ENCODE assay signal across 27 cellular contexts in the genomic region with DNA sequence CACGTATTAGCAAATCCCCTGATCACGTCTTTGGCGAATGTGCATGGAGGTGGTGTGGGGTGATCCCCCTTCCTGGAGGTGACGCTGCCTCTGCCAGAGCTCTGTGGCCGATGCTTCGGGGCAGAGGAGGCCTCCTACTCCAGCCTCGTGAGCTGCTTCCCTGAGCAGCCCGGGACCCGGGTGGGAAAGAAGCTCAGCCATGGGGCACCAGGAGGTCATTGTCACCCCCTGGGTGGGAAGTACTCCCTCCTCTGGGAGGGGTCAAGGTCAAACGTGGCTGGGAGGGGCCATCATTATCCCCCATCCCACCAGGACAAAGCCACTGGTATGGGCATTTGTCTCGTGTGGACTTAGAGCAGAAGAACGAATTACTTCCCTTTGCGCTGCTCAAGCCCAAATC.
"Had no signal": no experiment of that assay in that cellular context is flagged by ENCODE, and none has a peak within 500 bp of the region (broad histone marks: within the 10 kb centered on the region; RNA-seq: fewer than 3 reads in every experiment).

No MANE protein-coding gene starts in this region.

- H3K9me3 Mint-ChIP-seq: activated CD4-positive, alpha-beta memory T cell treated with anti-CD3 and anti-CD28 coated beads, Interleukin-2, amount 10 ng/mL, durations not matched to agents 7 days and 5 days; activated CD4-positive, alpha-beta T cell treated with anti-CD3 and anti-CD28 coated beads, Interleukin-2, amount 10 ng/mL, durations not matched to agents 7 days and 5 days; activated naive CD8-positive, alpha-beta T cell treated with anti-CD3 and anti-CD28 coated beads, Interleukin-2, amount 50 U/mL, for 24 hours; activated T-helper 1 cell treated with anti-CD3 and anti-CD28 coated beads, Interleukin-12 subunit alpha, Interleukin-12 subunit beta, Interleukin-2, Interleukin-4 antibody, amounts not matched to agents 30 ng/mL and 10 ng/mL and 1 ng/mL, durations not matched to agents 14 hours and 24 hours and 36 hours; effector memory CD8-positive, alpha-beta T cell; natural killer cell; stimulated activated naive CD8-positive, alpha-beta T cell treated with anti-CD3 and anti-CD28 coated beads, Interleukin-15, Interleukin-2, amounts not matched to agents 100 ng/mL and 50 ng/mL, for 24 hours; T-helper 1 cell treated with Interleukin-12 subunit alpha and Interleukin-12 subunit beta and Interleukin-4 antibody, amounts not matched to agents 30 μg/mL and 1 μg/mL, for 36 hours had no signal

- H3K27me3 Mint-ChIP-seq: activated CD4-positive, alpha-beta memory T cell treated with anti-CD3 and anti-CD28 coated beads, Interleukin-2, amount 10 ng/mL, durations not matched to agents 7 days and 5 days; activated CD4-positive, alpha-beta T cell treated with anti-CD3 and anti-CD28 coated beads, Interleukin-2, amount 10 ng/mL, durations not matched to agents 7 days and 5 days; activated CD8-positive, alpha-beta memory T cell treated with anti-CD3 and anti-CD28 coated beads, Interleukin-2, amount 10 ng/mL, durations not matched to agents 7 days and 5 days; activated naive CD8-positive, alpha-beta T cell treated with anti-CD3 and anti-CD28 coated beads, Interleukin-2, amount 50 U/mL, for 24 hours; effector memory CD8-positive, alpha-beta T cell; stimulated activated naive CD8-positive, alpha-beta T cell treated with anti-CD3 and anti-CD28 coated beads, Interleukin-15, Interleukin-2, amounts not matched to agents 100 ng/mL and 50 ng/mL, for 24 hours had no signal

- H3K4me1 Mint-ChIP-seq: activated CD4-positive, alpha-beta memory T cell treated with anti-CD3 and anti-CD28 coated beads, Interleukin-2, amount 10 ng/mL, durations not matched to agents 7 days and 5 days; activated CD4-positive, alpha-beta T cell treated with anti-CD3 and anti-CD28 coated beads, Interleukin-2, amount 10 ng/mL, durations not matched to agents 7 days and 5 days; activated CD8-positive, alpha-beta memory T cell treated with anti-CD3 and anti-CD28 coated beads, Interleukin-2, amount 10 ng/mL, durations not matched to agents 7 days and 5 days had no signal

- H3K27ac ChIP-seq: coronary artery, gastrocnemius medialis, left ventricle myocardium inferior, spleen, tibial artery, upper lobe of right lung had no signal

- DNase-seq: activated CD4-positive, alpha-beta memory T cell treated with anti-CD3 and anti-CD28 coated beads, Interleukin-2, amount 10 ng/mL, durations not matched to agents 7 days and 5 days; activated CD4-positive, alpha-beta T cell treated with anti-CD3 and anti-CD28 coated beads for 1 hour; activated CD4-positive, alpha-beta T cell treated with anti-CD3 and anti-CD28 coated beads, Interleukin-2, amount 10 ng/mL, durations not matched to agents 7 days and 5 days; activated CD8-positive, alpha-beta memory T cell treated with anti-CD3 and anti-CD28 coated beads, Interleukin-2, amount 10 ng/mL, durations not matched to agents 7 days and 5 days; activated gamma-delta T cell; activated naive CD4-positive, alpha-beta T cell treated with anti-CD3 and anti-CD28 coated beads, Interleukin-2, amount 50 U/mL, for 16 hours; activated naive CD8-positive, alpha-beta T cell treated with anti-CD3 and anti-CD28 coated beads, Interleukin-2, amount 50 U/mL, for 24 hours; activated T-cell treated with anti-CD3 and anti-CD28 coated beads for 4 hours; cerebellar nuclear complex; effector memory CD8-positive, alpha-beta T cell; erythroblast; gastrocnemius medialis; glutamatergic neuron; left ventricle myocardium inferior; mesendoderm; natural killer cell; spleen; stimulated activated CD4-positive, alpha-beta T cell treated with anti-CD3 and anti-CD28 coated beads, Interleukin-2, amount 100 ng/mL, for 48 hours; substantia nigra; SW 1271; tibial artery; upper lobe of right lung had no signal

- H3K27ac Mint-ChIP-seq: activated CD4-positive, alpha-beta memory T cell treated with anti-CD3 and anti-CD28 coated beads, Interleukin-2, amount 10 ng/mL, durations not matched to agents 7 days and 5 days; activated CD8-positive, alpha-beta memory T cell treated with anti-CD3 and anti-CD28 coated beads, Interleukin-2, amount 10 ng/mL, durations not matched to agents 7 days and 5 days; activated naive CD8-positive, alpha-beta T cell treated with anti-CD3 and anti-CD28 coated beads, Interleukin-2, amount 50 U/mL, for 24 hours; activated T-helper 1 cell treated with anti-CD3 and anti-CD28 coated beads, Interleukin-12 subunit alpha, Interleukin-12 subunit beta, Interleukin-2, Interleukin-4 antibody, amounts not matched to agents 30 ng/mL and 10 ng/mL and 1 ng/mL, durations not matched to agents 14 hours and 24 hours and 36 hours; stimulated activated naive CD8-positive, alpha-beta T cell treated with anti-CD3 and anti-CD28 coated beads, Interleukin-15, Interleukin-2, amounts not matched to agents 100 ng/mL and 50 ng/mL, for 24 hours had no signal

- ATAC-seq: activated CD8-positive, alpha-beta memory T cell treated with anti-CD3 and anti-CD28 coated beads, Interleukin-2, amount 10 ng/mL, durations not matched to agents 7 days and 5 days; activated naive CD8-positive, alpha-beta T cell treated with anti-CD3 and anti-CD28 coated beads, Interleukin-2, amount 50 U/mL, for 24 hours; effector memory CD8-positive, alpha-beta T cell; gastrocnemius medialis; right cardiac atrium; upper lobe of right lung had no signal

- H3K4me3 Mint-ChIP-seq: activated CD4-positive, alpha-beta memory T cell treated with anti-CD3 and anti-CD28 coated beads, Interleukin-2, amount 10 ng/mL, durations not matched to agents 7 days and 5 days; activated CD4-positive, alpha-beta T cell treated with anti-CD3 and anti-CD28 coated beads, Interleukin-2, amount 10 ng/mL, durations not matched to agents 7 days and 5 days; activated CD8-positive, alpha-beta memory T cell treated with anti-CD3 and anti-CD28 coated beads, Interleukin-2, amount 10 ng/mL, durations not matched to agents 7 days and 5 days; activated naive CD8-positive, alpha-beta T cell treated with anti-CD3 and anti-CD28 coated beads, Interleukin-2, amount 50 U/mL, for 24 hours; activated T-helper 1 cell treated with anti-CD3 and anti-CD28 coated beads, Interleukin-12 subunit alpha, Interleukin-12 subunit beta, Interleukin-2, Interleukin-4 antibody, amounts not matched to agents 30 ng/mL and 10 ng/mL and 1 ng/mL, durations not matched to agents 14 hours and 24 hours and 36 hours; effector memory CD8-positive, alpha-beta T cell; natural killer cell; stimulated activated naive CD8-positive, alpha-beta T cell treated with anti-CD3 and anti-CD28 coated beads, Interleukin-15, Interleukin-2, amounts not matched to agents 100 ng/mL and 50 ng/mL, for 24 hours; T-helper 1 cell treated with Interleukin-12 subunit alpha and Interleukin-12 subunit beta and Interleukin-4 antibody, amounts not matched to agents 30 μg/mL and 1 μg/mL, for 36 hours had no signal
